20 cellular contexts compared by ENCODE assay signal in the genomic region with DNA sequence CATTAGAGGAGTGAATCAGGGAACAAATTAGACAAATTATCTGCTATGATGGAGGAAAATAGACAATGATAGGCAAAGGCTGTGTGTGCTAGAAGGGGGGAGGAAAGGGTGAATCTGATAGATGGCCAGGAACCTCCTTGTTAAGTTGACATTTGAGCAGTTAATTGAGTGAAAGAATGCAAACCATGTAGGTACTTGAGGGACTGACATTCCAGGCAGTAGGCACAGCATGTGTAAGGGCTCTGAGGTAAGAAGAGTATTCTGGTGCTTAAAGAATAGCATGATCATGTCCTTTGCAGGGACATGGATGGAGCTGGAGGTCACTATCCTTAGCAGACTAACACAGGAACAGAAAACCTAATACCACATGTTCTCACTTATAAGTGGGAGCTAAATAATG. TPM values are rescaled to one million over a fixed set of nuclear protein-coding genes. Genes with fewer than 3 reads are reported as not detected.
A peak's percentile ranks its signal among the peaks of the same experiment; 100 is the strongest.
DNase-seq lines count a peak whose midpoint lies in the region; ATAC-seq and TF ChIP-seq lines count a peak whose summit lies in the region.
"Had no signal": no experiment of that assay in that cellular context is flagged by ENCODE, and none has a peak within 500 bp of the region (broad histone marks: within the 10 kb centered on the region; RNA-seq: fewer than 3 reads in every experiment).

No MANE protein-coding gene starts in this region.

- H3K4me3 ChIP-seq in DND-41 (ENCODE audit: low read depth in 1 of 2, low read length in 2 of 2) (no peak overlapping the region), Loucy (ENCODE audit: low read length, poor library complexity, severe bottlenecking) (no peak overlapping the region), neuronal stem cell (ENCODE audit: low read length in 2 of 2) (no peak overlapping the region)
- H3K4me3 ChIP-seq: SJSA1 had no signal

- no peaks in the 10 kb centered on the region for H3K27me3 ChIP-seq in DND-41 (ENCODE audit: insufficient read depth, low read length, poor library complexity)
- no peaks in the 10 kb centered on the region for H3K27me3 ChIP-seq in Loucy (ENCODE audit: insufficient read depth, low read length, poor library complexity, severe bottlenecking)
- H3K27me3 ChIP-seq in neuronal stem cell (ENCODE audit: control insufficient read depth in 3 of 3, insufficient read depth in 3 of 3, low read depth in 1 of 3, low read length in 3 of 3): no peaks in the 10 kb centered on the region
- H3K27me3 ChIP-seq: SJSA1 had no signal

- H2AFZ ChIP-seq in DND-41 (ENCODE audit: low read depth, low read length) (peak overlapping the region; percentile 13; the same call in 1 of the 2 replicates), Loucy (ENCODE audit: low read length) (0 out of 2 replicates have a peak overlapping the region, but pooled peaks have one; percentile 37), neuronal stem cell (ENCODE audit: low read length) (no peak overlapping the region)

- H2BK12ac ChIP-seq in neuronal stem cell (ENCODE audit: low read length): no peak overlapping the region

- H4K91ac ChIP-seq in neuronal stem cell (ENCODE audit: low read depth, low read length, poor library complexity): no peak overlapping the region

- no peak overlapping the region for H3K18ac ChIP-seq in neuronal stem cell (ENCODE audit: low read length)

- H3K79me2 ChIP-seq in DND-41 (ENCODE audit: insufficient read depth, low read length) (peaks cover 27% of the 10 kb centered on the region), Loucy (ENCODE audit: insufficient read depth, low read length) (no peaks in the 10 kb centered on the region)

- no peaks in the 10 kb centered on the region for H4K20me1 ChIP-seq in DND-41 (ENCODE audit: insufficient read depth, low read length)
- no peaks in the 10 kb centered on the region for H4K20me1 ChIP-seq in Loucy (ENCODE audit: insufficient read depth, low read length, poor library complexity, severe bottlenecking)

- H2BK120ac ChIP-seq in neuronal stem cell (ENCODE audit: low read depth, low read length): no peak overlapping the region

- no peak for ATAC-seq in DND-41 (ENCODE audit: insufficient read depth, low read depth)
- ATAC-seq: left colon had no signal

- peaks cover 74% of the 10 kb centered on the region for H3K4me1 ChIP-seq in DND-41 (ENCODE audit: insufficient read depth, low read length)
- H3K4me1 ChIP-seq in Loucy (ENCODE audit: insufficient read depth, low read length, poor library complexity, severe bottlenecking): peaks cover 10% of the 10 kb centered on the region
- peaks cover 0 to 1% of the 10 kb centered on the region in 2 donors for H3K4me1 ChIP-seq in neuronal stem cell (ENCODE audit: control insufficient read depth in 2 of 2, insufficient read depth in 1 of 2, low read depth in 1 of 2, low read length in 2 of 2)

- no peaks in the 10 kb centered on the region for H3K9me2 ChIP-seq in Loucy (replicated peaks; ENCODE audit: low read depth, low read length)

- DNase-seq in DND-41: no peak
- DNase-seq in iPS DF 19.7 (ENCODE audit: low read depth, low spot score): peak; percentile 78
- peak; percentile 26 for DNase-seq in neuronal stem cell (ENCODE audit: low spot score)
- no peak for DNase-seq in NCI-H1436 (lab: John Stamatoyannopoulos, UW)
- DNase-seq in hypothalamus (lab: John Stamatoyannopoulos, UW): no peak
- no peak for DNase-seq in putamen (ENCODE audit: low spot score)
- DNase-seq in NCI-H2171 treated with DMSO at 0.1 percent for 48 hours (lab: John Stamatoyannopoulos, UW): no peak
- DNase-seq: activated CD4-positive, CD25-positive, alpha-beta regulatory T cell; activated CD8-positive, alpha-beta memory T cell treated with anti-CD3 and anti-CD28 coated beads for 24 hours; central memory CD4-positive, alpha-beta T cell; effector CD8-positive, alpha-beta T cell; head of caudate nucleus; left colon; NCI-H187 treated with DMSO at 0.1 percent for 48 hours; NCI-H524; small intestine; stimulated activated CD4-positive, alpha-beta T cell treated with anti-CD3 and anti-CD28 coated beads, Interleukin-4, amount 100 ng/mL, for 4 hours; stimulated activated CD8-positive, alpha-beta memory T cell treated with anti-CD3 and anti-CD28 coated beads, Interleukin-4, amount 100 ng/mL, for 48 hours had no signal

- H3F3A ChIP-seq in Loucy (ENCODE audit: low read depth): no peaks in the 10 kb centered on the region

- H3K4me2 ChIP-seq in DND-41 (ENCODE audit: insufficient read depth, low read length) (no peak overlapping the region), Loucy (ENCODE audit: low read depth, low read length, poor library complexity, severe bottlenecking) (no peak overlapping the region), neuronal stem cell (ENCODE audit: insufficient read depth, low read length, poor library complexity, severe bottlenecking) (no peak overlapping the region)

- H3K27ac ChIP-seq in DND-41 (ENCODE audit: low read length) (no peak overlapping the region), neuronal stem cell (replicated peaks; ENCODE audit: low read length) (no peak overlapping the region)
- H3K27ac ChIP-seq: SJSA1 had no signal

- H2BK5ac ChIP-seq in neuronal stem cell (ENCODE audit: low read length): no peak overlapping the region

- H3K36me3 ChIP-seq in DND-41 (ENCODE audit: insufficient read depth, low read length) (no peaks in the 10 kb centered on the region), Loucy (ENCODE audit: insufficient read depth, low read length) (no peaks in the 10 kb centered on the region), neuronal stem cell (replicated peaks in 1 of 2; ENCODE audit: control insufficient read depth in 2 of 2, insufficient read depth in 2 of 2, low read length in 2 of 2) (no peaks in the 10 kb centered on the region)
- H3K36me3 ChIP-seq: SJSA1 had no signal

- H3K9me3 ChIP-seq in DND-41 (ENCODE audit: insufficient read depth, low read length, severe bottlenecking) (no peaks in the 10 kb centered on the region), Loucy (ENCODE audit: insufficient read depth, low read depth, low read length) (no peaks in the 10 kb centered on the region), neuronal stem cell (replicated peaks in 1 of 2; ENCODE audit: control insufficient read depth in 2 of 2, insufficient read depth in 1 of 2, low read depth in 1 of 2, low read length in 2 of 2) (no peaks in the 10 kb centered on the region)
- H3K9me3 ChIP-seq: SJSA1 had no signal

- no peak overlapping the region for H4K8ac ChIP-seq in neuronal stem cell (ENCODE audit: low read depth, low read length)

- H3K14ac ChIP-seq in neuronal stem cell (ENCODE audit: low read length): no peak overlapping the region

- no peak overlapping the region for H3K9ac ChIP-seq in DND-41 (ENCODE audit: low read depth, low read length)
- no peak overlapping the region for H3K9ac ChIP-seq in Loucy (ENCODE audit: low read depth, low read length, poor library complexity, severe bottlenecking)
- H3K9ac ChIP-seq in neuronal stem cell (ENCODE audit: low read depth, low read length, poor library complexity): no peak overlapping the region

- H3K23ac ChIP-seq in neuronal stem cell (ENCODE audit: low read depth, low read length, poor library complexity): no peak overlapping the region

- TF ChIP-seq CTCF in DND-41 (IDR thresholded peaks at IDR 0.05; ENCODE audit: borderline replicate concordance, extremely low read depth, low read length, poor library complexity, severe bottlenecking) (no peak), Loucy (conservative IDR thresholded peaks at IDR 0.05; ENCODE audit: low read length) (no peak)

- no peak overlapping the region for H2AK5ac ChIP-seq in neuronal stem cell (ENCODE audit: low read depth, low read length)

- no peak overlapping the region for H2BK15ac ChIP-seq in neuronal stem cell (ENCODE audit: low read length)

- H3K79me1 ChIP-seq in neuronal stem cell (ENCODE audit: low read depth, low read length): no peaks in the 10 kb centered on the region

- H3K4ac ChIP-seq in neuronal stem cell (ENCODE audit: low read length): no peak overlapping the region

RNA-seq across cellular contexts. Expression of a gene that starts 48.6 kb away (rescaled TPM):
- polyA plus RNA-seq in neuronal stem cell (2013, experiment 1 of 2): 2.9 TPM
- polyA plus RNA-seq in neuronal stem cell (2013, experiment 2 of 2): 3.4 TPM

Comparison
In these comparisons a context has a peak if more than half of its experiments do, and no peak if none do; other contexts are left out.
1. DNase-seq: peak in iPS DF 19.7 (single experiment) and neuronal stem cell (single experiment); none in DND-41 (single experiment), NCI-H1436 (single experiment), hypothalamus (0 of 51), putamen (single experiment) and NCI-H2171 treated with DMSO at 0.1 percent for 48 hours (single experiment).